In the genomic region with DNA sequence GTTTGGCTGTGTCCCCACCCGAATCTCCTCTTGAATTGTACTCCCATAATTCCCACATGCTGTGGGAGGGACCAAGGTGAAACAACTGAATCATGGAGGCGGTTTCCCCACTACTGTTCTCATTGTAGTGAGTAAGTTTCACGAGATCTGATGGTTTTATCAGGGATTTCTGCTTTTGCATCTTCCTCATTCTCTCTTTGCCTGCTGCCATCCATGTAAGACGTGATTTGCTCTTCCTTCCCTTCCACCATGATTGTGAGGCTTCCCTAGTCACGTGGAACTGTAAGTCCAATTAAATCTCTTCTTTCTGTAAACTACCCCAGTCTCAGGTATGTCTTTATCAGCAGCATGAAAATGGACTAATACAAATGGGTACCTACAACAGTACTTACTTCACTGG, we compare ENCODE assay signal across 8 cellular contexts.
"Had no signal": no experiment of that assay in that cellular context is flagged by ENCODE, and none has a peak within 500 bp of the region (broad histone marks: within the 10 kb centered on the region; RNA-seq: fewer than 3 reads in every experiment).

No MANE protein-coding gene starts in this region.

- H3K4me3 ChIP-seq: GM12878 had no signal

- ATAC-seq: GM12878 had no signal

- FAIRE-seq: G401.6, GM12878, GM12891, GM12892, GM18507, GM19239 had no signal

- DNase-seq: GDM1, GF-D8 had no signal
